Comparison of ENCODE assay signal across 8 cellular contexts in genomic region chr2:172864182-172864581, GRCh38.
DNase-seq lines count a peak whose midpoint lies in the region; ATAC-seq, FAIRE-seq and TF ChIP-seq lines count a peak whose summit lies in the region.

No MANE protein-coding gene starts in this region.

- H3K4me1 ChIP-seq in HCT116 (ENCODE audit: control insufficient read depth in 1 of 2, insufficient read depth in 2 of 2, low read length in 2 of 2) = no peaks in the 10 kb centered on the region
- H3K4me1 ChIP-seq in body of pancreas = peaks cover 4% of the 10 kb centered on the region
- H3K4me1 ChIP-seq in kidney (ENCODE audit: control insufficient read depth in 1 of 2, insufficient read depth in 1 of 2, low read depth in 1 of 2, low read length in 2 of 2) = peaks cover 0 to 2% of the 10 kb centered on the region in 2 donors

- RAD21 ChIA-PET in HCT116 (lab: Charles Lee; ENCODE audit: low non-redundant PET in 1 of 2, low total read pairs in 2 of 2, uncharacterized antibody in 2 of 2, unreplicated experiment in 2 of 2) = no interaction called here

- WGBS in body of pancreas, 2 donors = 60 to 67% methylated on average over 5 of the region's 5 CpGs

- peak; percentile 34 to 78 (median 64); a peak in 5 of 6 replicates for TF ChIP-seq CTCF in HCT116 (IDR thresholded peaks at IDR 0.05 in 2 of 3, conservative IDR thresholded peaks at IDR 0.05 in 1 of 3; ENCODE audit: borderline replicate concordance in 1 of 3, insufficient read depth in 1 of 3, low read depth in 2 of 3, low read length in 2 of 3)
- peak; percentile 30 to 79 (median 56) for TF ChIP-seq CTCF in body of pancreas (IDR thresholded peaks at IDR 0.05)
- peak; percentile 19 for TF ChIP-seq CTCF in kidney (IDR thresholded peaks at IDR 0.05; ENCODE audit: borderline replicate concordance, extremely low read depth, insufficient read depth)

- H3K9me3 ChIP-seq in HCT116 (ENCODE audit: control insufficient read depth in 1 of 2, insufficient read depth in 1 of 2, low read depth in 1 of 2, low read length in 2 of 2) = no peaks in the 10 kb centered on the region
- H3K9me3 ChIP-seq in body of pancreas = no peaks in the 10 kb centered on the region
- H3K9me3 ChIP-seq in kidney (ENCODE audit: control insufficient read depth in 1 of 2, low read length in 2 of 2) = no peaks in the 10 kb centered on the region

- H3K36me3 ChIP-seq in HCT116 (ENCODE audit: control insufficient read depth in 1 of 2, insufficient read depth in 2 of 2, low read length in 2 of 2) (no peaks in the 10 kb centered on the region), body of pancreas (replicated peaks in 1 of 2; ENCODE audit: insufficient read depth in 1 of 2, low read depth in 2 of 2) (no peaks in the 10 kb centered on the region), kidney (ENCODE audit: control insufficient read depth in 1 of 2, insufficient read depth in 2 of 2, low read length in 2 of 2) (no peaks in the 10 kb centered on the region)

- no peak overlapping the region for H2AFZ ChIP-seq in HCT116 (ENCODE audit: low read depth, low read length, poor library complexity, severe bottlenecking)

- CTCF ChIA-PET in HCT116 (lab: Charles Lee) = interaction anchor here (1.9 kb wide), 1 partner anchor 67 kb away, joined by 19 read pairs; no protein-coding TSS in a partner anchor

- H3K4me3 ChIP-seq in HCT116 (replicated peaks in 1 of 2; ENCODE audit: low read depth in 1 of 2, low read length in 2 of 2) (no peak overlapping the region), body of pancreas (no peak overlapping the region), kidney (ENCODE audit: low read length in 2 of 2) (no peak overlapping the region)

- TF ChIP-seq RAD21 in HCT116 (IDR thresholded peaks at IDR 0.05; ENCODE audit: low read depth) = peak; percentile 61

- H3K27me3 ChIP-seq in HCT116 (ENCODE audit: insufficient read depth, low read length) = no peaks in the 10 kb centered on the region
- no peaks in the 10 kb centered on the region for H3K27me3 ChIP-seq in body of pancreas

- BruUV-seq in HCT116 (replicated peaks; lab: Mats Ljungman, UMichigan) = no TSS peak

- no peaks in the 10 kb centered on the region for H3K9me2 ChIP-seq in HCT116 (ENCODE audit: insufficient read depth)

- intact Hi-C loops in HCT116 (cut with micrococcal nuclease) (loop anchor here (1.0 to 2.0 kb wide), 2 partner anchors 68 to 159 kb away; no protein-coding TSS in a partner anchor), body of pancreas (cut with DNase I) (no loop called here), kidney (cut with DNase I) (no loop called here)

- H3K27ac ChIP-seq in HCT116 (ENCODE audit: low read depth, low read length) (no peak overlapping the region), body of pancreas (no peak overlapping the region), kidney (ENCODE audit: low read depth in 2 of 2, low read length in 2 of 2) (no peak overlapping the region)

- TF ChIP-seq POLR2A in HCT116 (IDR thresholded peaks at IDR 0.05; ENCODE audit: borderline replicate concordance, extremely low read depth, insufficient read depth, insufficient read length) (no peak), body of pancreas (IDR thresholded peaks at IDR 0.05) (no peak)

- DNase-seq in CD1c-positive myeloid dendritic cell (ENCODE audit: extremely low spot score) (peak; percentile 56), HCT116 (ENCODE audit: low read depth, low spot score) (peak; percentile 8), RPMI7951 (ENCODE audit: low read depth) (peak; percentile 66), body of pancreas (peak; percentile 51 to 76 (median 60)), kidney (no peak), LoVo (ENCODE audit: low spot score) (no peak)
- DNase-seq in stimulated activated CD8-positive, alpha-beta memory T cell treated with anti-CD3 and anti-CD28 coated beads, Interleukin-4, amount 100 ng/mL, for 48 hours = peak; percentile 72

- H4K20me1 ChIP-seq in HCT116 (ENCODE audit: insufficient read depth) = no peaks in the 10 kb centered on the region

- ATAC-seq in HCT116 = peak; percentile 75
- ATAC-seq in body of pancreas = peak; percentile 76
- no peak for ATAC-seq in GM21515 (IDR thresholded peaks at IDR 0.05; ENCODE audit: unreplicated experiment)

- no peak overlapping the region for H3K4me2 ChIP-seq in HCT116 (ENCODE audit: low read length)

- H3K79me2 ChIP-seq in HCT116 (ENCODE audit: insufficient read depth, low read length) = no peaks in the 10 kb centered on the region

- POLR2A ChIA-PET in HCT116 (lab: Charles Lee) = no interaction called here

- no peak for FAIRE-seq in kidney (lab: Jason Lieb, UNC)

- no peak overlapping the region for H3K9ac ChIP-seq in HCT116 (ENCODE audit: low read length)
- no peak overlapping the region for H3K9ac ChIP-seq in kidney (ENCODE audit: low read length in 2 of 2)

TF ChIP-seq in HCT116, 20 proteins besides CTCF, POLR2A, EP300 and RAD21:
- TF ChIP-seq ZNF274 (IDR thresholded peaks at IDR 0.05; ENCODE audit: low read depth, low read length) (no peak), CBX3 (IDR thresholded peaks at IDR 0.05; ENCODE audit: low read depth) (no peak), EZH2phosphoT487 (IDR thresholded peaks at IDR 0.05; ENCODE audit: borderline replicate concordance) (no peak), SRF (IDR thresholded peaks at IDR 0.05; ENCODE audit: low read depth) (no peak)
- TF ChIP-seq, protein P1, sequence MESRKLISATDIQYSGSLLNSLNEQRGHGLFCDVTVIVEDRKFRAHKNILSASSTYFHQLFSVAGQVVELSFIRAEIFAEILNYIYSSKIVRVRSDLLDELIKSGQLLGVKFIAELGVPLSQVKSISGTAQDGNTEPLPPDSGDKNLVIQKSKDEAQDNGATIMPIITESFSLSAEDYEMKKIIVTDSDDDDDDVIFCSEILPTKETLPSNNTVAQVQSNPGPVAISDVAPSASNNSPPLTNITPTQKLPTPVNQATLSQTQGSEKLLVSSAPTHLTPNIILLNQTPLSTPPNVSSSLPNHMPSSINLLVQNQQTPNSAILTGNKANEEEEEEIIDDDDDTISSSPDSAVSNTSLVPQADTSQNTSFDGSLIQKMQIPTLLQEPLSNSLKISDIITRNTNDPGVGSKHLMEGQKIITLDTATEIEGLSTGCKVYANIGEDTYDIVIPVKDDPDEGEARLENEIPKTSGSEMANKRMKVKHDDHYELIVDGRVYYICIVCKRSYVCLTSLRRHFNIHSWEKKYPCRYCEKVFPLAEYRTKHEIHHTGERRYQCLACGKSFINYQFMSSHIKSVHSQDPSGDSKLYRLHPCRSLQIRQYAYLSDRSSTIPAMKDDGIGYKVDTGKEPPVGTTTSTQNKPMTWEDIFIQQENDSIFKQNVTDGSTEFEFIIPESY (IDR thresholded peaks at IDR 0.05; ENCODE audit: extremely low read depth, insufficient replicate concordance, low read length) = no peak

Comparison
In these comparisons a context has a peak if more than half of its experiments do, and no peak if none do; other contexts are left out.
1. DNase-seq: peak in CD1c-positive myeloid dendritic cell (single experiment), HCT116 (single experiment), RPMI7951 (single experiment), body of pancreas (4 of 4) and stimulated activated CD8-positive, alpha-beta memory T cell treated with anti-CD3 and anti-CD28 coated beads, Interleukin-4, amount 100 ng/mL, for 48 hours (single experiment); none in kidney (single experiment) and LoVo (single experiment).
2. Peak in every context shown above with its lines, with median percentiles within 50 percentile points of each other: CTCF ChIP-seq.